In genomic region chr22:27581241-27581640, GRCh38 we compare ENCODE assay signal across 22 cellular contexts.
"Had no signal": no experiment of that assay in that cellular context is flagged by ENCODE, and none has a peak within 500 bp of the region (broad histone marks: within the 10 kb centered on the region; RNA-seq: fewer than 3 reads in every experiment).

No MANE protein-coding gene starts in this region.

- H3K36me3 ChIP-seq: brain microvascular endothelial cell, MG63, SJSA1 had no signal

- H3K9me3 ChIP-seq: MG63, SJSA1 had no signal

- DNase-seq: activated CD4-positive, alpha-beta T cell treated with anti-CD3 and anti-CD28 coated beads for 4 hours; activated CD8-positive, alpha-beta memory T cell treated with anti-CD3 and anti-CD28 coated beads, Interleukin-2, amount 50 U/mL, for 48 hours; activated CD8-positive, alpha-beta T cell treated with anti-CD3 and anti-CD28 coated beads, Interleukin-2, amount 10 ng/mL, durations not matched to agents 7 days and 5 days; activated naive CD4-positive, alpha-beta T cell; activated T-cell treated with anti-CD3 and anti-CD28 coated beads, Interleukin-2, amount 50 U/mL, for 1 hour; brain microvascular endothelial cell; MV-4-11; NCI-H1092 treated with DMSO at 0.1 percent for 48 hours; NCI-H1417 treated with DMSO at 0.1 percent for 48 hours; NCI-H1694; NCI-H2029; NCI-H345; NCI-H510A; NCI-H526 treated with DMSO at 0.1 percent for 48 hours; NCI-H82; SW 1271 had no signal

- H3K4me1 ChIP-seq: SJSA1 had no signal

- H3K27me3 ChIP-seq: brain microvascular endothelial cell, MG63 had no signal

- H3K36me3 Mint-ChIP-seq: activated naive CD8-positive, alpha-beta T cell had no signal

- H3K9me3 Mint-ChIP-seq: T-helper 1 cell treated with Interleukin-12 subunit alpha and Interleukin-12 subunit beta and Interleukin-4 antibody, amounts not matched to agents 30 μg/mL and 1 μg/mL, for 36 hours had no signal

- ATAC-seq: activated CD4-positive, CD25-positive, alpha-beta regulatory T cell treated with anti-CD3 and anti-CD28 coated beads, Interleukin-2, amount 50 U/mL, for 24 hours; activated CD8-positive, alpha-beta T cell treated with anti-CD3 and anti-CD28 coated beads, Interleukin-2, amount 10 ng/mL, durations not matched to agents 7 days and 5 days; SK-N-SH treated with all-trans-retinoic acid at 6 μM for 48 hours had no signal

- H3K27ac Mint-ChIP-seq: activated CD8-positive, alpha-beta T cell treated with anti-CD3 and anti-CD28 coated beads, Interleukin-2, amount 10 ng/mL, durations not matched to agents 7 days and 5 days; activated naive CD8-positive, alpha-beta T cell; T-helper 1 cell treated with Interleukin-12 subunit alpha and Interleukin-12 subunit beta and Interleukin-4 antibody, amounts not matched to agents 30 μg/mL and 1 μg/mL, for 36 hours had no signal

- H3K4me3 ChIP-seq: MG63, SJSA1 had no signal

- H3K27ac ChIP-seq: brain microvascular endothelial cell, SJSA1 had no signal

- H3K4me3 Mint-ChIP-seq: activated CD8-positive, alpha-beta T cell treated with anti-CD3 and anti-CD28 coated beads, Interleukin-2, amount 10 ng/mL, durations not matched to agents 7 days and 5 days; activated naive CD8-positive, alpha-beta T cell; T-helper 1 cell treated with Interleukin-12 subunit alpha and Interleukin-12 subunit beta and Interleukin-4 antibody, amounts not matched to agents 30 μg/mL and 1 μg/mL, for 36 hours had no signal
